Comparison of ENCODE assay signal across 8 cellular contexts in genomic region chr19:53868892-53869804, GRCh38. TPM values are rescaled to one million over a fixed set of nuclear protein-coding genes. Genes with fewer than 3 reads are reported as not detected.
DNase-seq lines count a peak whose midpoint lies in the region; ATAC-seq and TF ChIP-seq lines count a peak whose summit lies in the region.

No MANE protein-coding gene starts in this region.

- peak overlapping the region; percentile 75 for H3K27ac Mint-ChIP-seq in activated T-helper 17 cell treated with anti-CD3 and anti-CD28 coated beads, Interleukin-2, amount 50 U/mL, for 72 hours
- peak overlapping the region; percentile 98 to 99 for H3K27ac Mint-ChIP-seq in natural killer cell
- H3K27ac Mint-ChIP-seq in stimulated activated naive B cell treated with anti-CD40 and anti-IgM and Interleukin-4, amounts not matched to agents 10 μg/mL and 1 μg/mL and 100 μg/mL, for 72 hours: peak overlapping the region; percentile 96

- H3K4me1 ChIP-seq in fibroblast of lung (ENCODE audit: control insufficient read depth, extremely low read depth, insufficient read depth, low read length): peaks cover 7% of the 10 kb centered on the region

- H3K4me2 ChIP-seq in fibroblast of lung (ENCODE audit: extremely low read depth, insufficient read depth, low read length): peak overlapping the region; percentile 72

- H4K20me1 ChIP-seq in fibroblast of lung (ENCODE audit: control insufficient read depth, extremely low read depth, insufficient read depth, low read length): no peaks in the 10 kb centered on the region

- peaks cover 28% of the 10 kb centered on the region for H3K4me1 Mint-ChIP-seq in activated T-helper 17 cell treated with anti-CD3 and anti-CD28 coated beads, Interleukin-2, amount 50 U/mL, for 72 hours
- H3K4me1 Mint-ChIP-seq in natural killer cell: peaks cover 48 to 70% of the 10 kb centered on the region in 2 donors
- H3K4me1 Mint-ChIP-seq in stimulated activated naive B cell treated with anti-CD40 and anti-IgM and Interleukin-4, amounts not matched to agents 10 μg/mL and 1 μg/mL and 100 μg/mL, for 72 hours: peaks cover 39 to 65% of the 10 kb centered on the region in 2 donors

- H3K36me3 ChIP-seq in fibroblast of lung (ENCODE audit: control insufficient read depth, insufficient read depth, low read length): peaks cover 15% of the 10 kb centered on the region

- intact Hi-C loops in natural killer cell (cut with micrococcal nuclease): no loop called here

- H3K4me3 ChIP-seq in fibroblast of lung (replicated peaks in 1 of 4; ENCODE audit: control extremely low read depth in 1 of 4, insufficient read depth in 1 of 4, low read depth in 3 of 4, low read length in 4 of 4): peak overlapping the region; percentile 93 to 99 (median 96)

- peak overlapping the region; percentile 99 for H3K27ac ChIP-seq in fibroblast of lung (ENCODE audit: insufficient read depth, low read length)

- no peak overlapping the region for H2AFZ ChIP-seq in fibroblast of lung (ENCODE audit: low read length)

- DNase-seq in RPMI8226 (peak; percentile 95), fibroblast of lung (ENCODE audit: low read depth in 2 of 2) (peak; percentile 88), natural killer cell (peak; percentile 93)
- peak; percentile 79 for DNase-seq in stimulated activated naive B cell treated with anti-CD40 and anti-IgM and Interleukin-4, amounts not matched to agents 10 μg/mL and 1 μg/mL and 100 μg/mL, for 72 hours

- peaks cover 30% of the 10 kb centered on the region for H3K79me2 ChIP-seq in fibroblast of lung (ENCODE audit: control insufficient read depth, insufficient read depth, low read length)

- H3K4me3 Mint-ChIP-seq in activated T-helper 17 cell treated with anti-CD3 and anti-CD28 coated beads, Interleukin-2, amount 50 U/mL, for 72 hours: peak overlapping the region; percentile 96
- H3K4me3 Mint-ChIP-seq in natural killer cell: peak overlapping the region; percentile 96
- peak overlapping the region; percentile 98 to 100 for H3K4me3 Mint-ChIP-seq in stimulated activated naive B cell treated with anti-CD40 and anti-IgM and Interleukin-4, amounts not matched to agents 10 μg/mL and 1 μg/mL and 100 μg/mL, for 72 hours

- no peaks in the 10 kb centered on the region for H3K9me3 ChIP-seq in fibroblast of lung (ENCODE audit: control insufficient read depth, insufficient read depth, low read depth, low read length)

- peak; percentile 16; the same call in 1 of the 2 replicates for TF ChIP-seq CTCF in GM12874 (IDR thresholded peaks at IDR 0.05; ENCODE audit: insufficient read depth, low read depth, low read length)
- peak in 1 of 2 donors; percentile 24 for TF ChIP-seq CTCF in fibroblast of lung (conservative IDR thresholded peaks at IDR 0.05 in 1 of 2, IDR thresholded peaks at IDR 0.05 in 1 of 2; ENCODE audit: low read depth in 1 of 2, low read length in 2 of 2)
- no peak for TF ChIP-seq CTCF in natural killer cell (IDR thresholded peaks at IDR 0.05)

- H3K27me3 ChIP-seq in fibroblast of lung (ENCODE audit: control insufficient read depth, insufficient read depth, low read length): no peaks in the 10 kb centered on the region

- H3K9me3 Mint-ChIP-seq in activated T-helper 17 cell treated with anti-CD3 and anti-CD28 coated beads, Interleukin-2, amount 50 U/mL, for 72 hours: no peaks in the 10 kb centered on the region
- no peaks in the 10 kb centered on the region for H3K9me3 Mint-ChIP-seq in natural killer cell
- no peaks in the 10 kb centered on the region for H3K9me3 Mint-ChIP-seq in stimulated activated naive B cell treated with anti-CD40 and anti-IgM and Interleukin-4, amounts not matched to agents 10 μg/mL and 1 μg/mL and 100 μg/mL, for 72 hours

- ATAC-seq in HG03103 (IDR thresholded peaks at IDR 0.05; ENCODE audit: low read depth, unreplicated experiment): peak; percentile 32
- peak; percentile 63 for ATAC-seq in activated T-helper 17 cell treated with anti-CD3 and anti-CD28 coated beads, Interleukin-2, amount 50 U/mL, for 72 hours (replicated peaks)
- peak; percentile 50 to 71 (median 61) for ATAC-seq in natural killer cell
- peak; percentile 55 to 56 for ATAC-seq in stimulated activated naive B cell treated with anti-CD40 and anti-IgM and Interleukin-4, amounts not matched to agents 10 μg/mL and 1 μg/mL and 100 μg/mL, for 72 hours (replicated peaks)
- ATAC-seq in GM19328 (IDR thresholded peaks at IDR 0.05; ENCODE audit: unreplicated experiment): no peak

- no peaks in the 10 kb centered on the region for H3K27me3 Mint-ChIP-seq in activated T-helper 17 cell treated with anti-CD3 and anti-CD28 coated beads, Interleukin-2, amount 50 U/mL, for 72 hours
- H3K27me3 Mint-ChIP-seq in natural killer cell (ENCODE audit: low read depth in 2 of 2): no peaks in the 10 kb centered on the region
- H3K27me3 Mint-ChIP-seq in stimulated activated naive B cell treated with anti-CD40 and anti-IgM and Interleukin-4, amounts not matched to agents 10 μg/mL and 1 μg/mL and 100 μg/mL, for 72 hours: no peaks in the 10 kb centered on the region

- peaks cover 59% of the 10 kb centered on the region for H3K36me3 Mint-ChIP-seq in activated T-helper 17 cell treated with anti-CD3 and anti-CD28 coated beads, Interleukin-2, amount 50 U/mL, for 72 hours (ENCODE audit: low read depth)
- peaks cover 3% of the 10 kb centered on the region for H3K36me3 Mint-ChIP-seq in natural killer cell
- peaks cover 18 to 33% of the 10 kb centered on the region in 2 donors for H3K36me3 Mint-ChIP-seq in stimulated activated naive B cell treated with anti-CD40 and anti-IgM and Interleukin-4, amounts not matched to agents 10 μg/mL and 1 μg/mL and 100 μg/mL, for 72 hours

- H3K9ac ChIP-seq in fibroblast of lung (ENCODE audit: insufficient read depth, low read length): peak overlapping the region; percentile 99

RNA-seq across cellular contexts. Expression of gene MYADM, which starts 1.5 kb away (rescaled TPM):
- 10 to 100 TPM; 48.8 to 72.8 TPM for total RNA-seq in activated T-helper 17 cell treated with anti-CD3 and anti-CD28 coated beads, Interleukin-2, amount 50 U/mL, for 72 hours
- 3.1 and 9.1 TPM in 2 replicates for total RNA-seq in fibroblast of lung
- 46.0 and 51.5 TPM in 2 replicates for polyA plus RNA-seq in fibroblast of lung
- 138 and 198 TPM in 2 replicates for polyA plus RNA-seq in fibroblast of lung (2012)
- polyA minus RNA-seq in fibroblast of lung (ENCODE audit: low replicate concordance): 301 and 407 TPM in 2 replicates
- total RNA-seq in natural killer cell: 100 to 1,000 TPM; 219 to 658 (median 296) TPM

RNA-seq across cellular contexts. Expression of gene PRKCG, which starts 12.8 kb away (rescaled TPM):
- total RNA-seq in activated T-helper 17 cell treated with anti-CD3 and anti-CD28 coated beads, Interleukin-2, amount 50 U/mL, for 72 hours: not detected
- total RNA-seq in fibroblast of lung: not detected in 2 replicates
- polyA plus RNA-seq in fibroblast of lung: not detected in 2 replicates
- not detected in 2 replicates for polyA plus RNA-seq in fibroblast of lung (2012)
- polyA minus RNA-seq in fibroblast of lung (ENCODE audit: low replicate concordance): 0.11 TPM in 1 of 2 replicates, not detected in the other
- 1 to 10 TPM in 2 of 3 donors, under 1 TPM in 1; 0.55 to 2.6 (median 1.5) TPM for total RNA-seq in natural killer cell

RNA-seq across cellular contexts. Expression of gene CACNG7, which starts 39.9 kb away (rescaled TPM):
- not detected for total RNA-seq in activated T-helper 17 cell treated with anti-CD3 and anti-CD28 coated beads, Interleukin-2, amount 50 U/mL, for 72 hours
- total RNA-seq in fibroblast of lung (0.17 and 0.26 TPM in 2 replicates), natural killer cell (not detected)
- polyA plus RNA-seq in fibroblast of lung: 0.68 and 3.2 TPM in 2 replicates
- 0.56 and 2.8 TPM in 2 replicates for polyA plus RNA-seq in fibroblast of lung (2012)
- polyA minus RNA-seq in fibroblast of lung (ENCODE audit: low replicate concordance): 0.27 and 6.6 TPM in 2 replicates

RNA-seq across cellular contexts. Expression of gene NLRP12, which starts 45.0 kb away (rescaled TPM):
- not detected for total RNA-seq in activated T-helper 17 cell treated with anti-CD3 and anti-CD28 coated beads, Interleukin-2, amount 50 U/mL, for 72 hours
- total RNA-seq in fibroblast of lung (under 0.01 TPM in 1 of 2 replicates, not detected in the other), natural killer cell (10 to 100 TPM in 1 of 3 donors, under 1 TPM in 2; 0.35 to 13.6 (median 0.84) TPM)
- polyA plus RNA-seq in fibroblast of lung: not detected in 2 replicates
- polyA plus RNA-seq in fibroblast of lung (2012): not detected in 2 replicates
- not detected in 2 replicates for polyA minus RNA-seq in fibroblast of lung (ENCODE audit: low replicate concordance)
